8 cellular contexts compared by ENCODE assay signal in the genomic region with DNA sequence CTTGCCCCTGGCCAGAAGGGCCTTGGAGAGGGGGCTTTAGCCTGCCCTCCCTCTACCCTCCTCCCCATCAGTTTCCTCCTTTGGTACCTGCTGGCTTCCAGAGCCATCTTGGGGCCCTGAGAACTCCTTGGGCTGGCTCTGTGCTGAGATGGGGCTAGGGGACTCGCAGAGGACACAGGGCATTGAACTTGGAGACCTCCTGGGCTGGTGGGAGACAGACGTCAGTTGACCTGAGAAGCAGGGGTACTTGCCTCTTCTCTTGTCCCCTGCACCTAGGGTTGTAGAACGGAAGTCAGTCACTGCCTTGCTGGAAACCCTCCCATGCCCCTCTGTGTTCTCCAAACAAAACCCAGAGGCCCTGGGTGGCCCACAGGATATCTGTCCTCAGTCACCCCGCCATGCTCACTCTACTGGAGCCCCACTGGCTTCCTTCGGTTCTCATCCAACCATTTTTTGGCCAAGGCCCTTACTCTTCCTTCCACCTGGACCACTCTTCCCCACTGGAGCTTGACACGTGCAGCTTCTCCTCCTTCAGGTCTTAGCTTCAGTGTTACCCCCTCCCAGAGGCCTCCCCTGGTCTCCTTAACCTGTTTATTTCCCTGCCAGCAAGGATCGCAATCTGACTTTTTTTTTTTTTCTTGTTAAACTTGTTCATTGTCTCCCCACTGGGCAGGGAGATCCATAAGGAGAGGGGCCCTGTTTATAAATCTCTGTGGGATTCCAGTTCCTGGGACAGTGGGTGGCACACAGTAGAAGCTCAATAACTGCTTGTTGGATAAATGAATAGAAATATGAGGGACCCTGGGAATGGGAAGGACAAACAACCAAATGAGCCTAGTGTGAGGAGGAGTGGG. TPM values are rescaled to one million over a fixed set of nuclear protein-coding genes. Genes with fewer than 3 reads are reported as not detected.
DNase-seq lines count a peak whose midpoint lies in the region; ATAC-seq and TF ChIP-seq lines count a peak whose summit lies in the region.

No MANE protein-coding gene starts in this region.

- H3K4me3 Mint-ChIP-seq in GM23338 (peak overlapping the region; percentile 90), natural killer cell (peak overlapping the region; percentile 92)

- POLR2A ChIA-PET in PC-3 (lab: Charles Lee; ENCODE audit: unreplicated experiment): no interaction called here

- H3K27ac Mint-ChIP-seq in GM23338 (peak overlapping the region; percentile 60), natural killer cell (peak overlapping the region; percentile 90)

- DNase-seq in GM12865 (ENCODE audit: low read depth) (peak; percentile 58), GM23338 (ENCODE audit: low spot score) (no peak), PC-3 (no peak), natural killer cell (no peak), SIG-M5 treated with dmso at 0.1 percent for 504 hours (lab: John Stamatoyannopoulos, UW; ENCODE audit: unreplicated experiment) (no peak), SW 1271 (lab: John Stamatoyannopoulos, UW) (no peak)

- H3K27me3 ChIP-seq in GM23338 (ENCODE audit: insufficient read depth) (no peaks in the 10 kb centered on the region), PC-3 (ENCODE audit: low read length) (no peaks in the 10 kb centered on the region)

- H3K9me3 ChIP-seq in PC-3 (ENCODE audit: low read length): no peaks in the 10 kb centered on the region

- H3K4me3 ChIP-seq in GM12865 (ENCODE audit: low read depth, low read length) (peak overlapping the region; percentile 93), GM23338 (peak overlapping the region; percentile 97), PC-3 (ENCODE audit: low read length) (peak overlapping the region; percentile 99)

- H3K4me2 ChIP-seq in GM23338 (peak overlapping the region; percentile 99), PC-3 (ENCODE audit: low read length) (peak overlapping the region; percentile 90)

- peaks cover 25% of the 10 kb centered on the region for H3K36me3 ChIP-seq in GM23338 (ENCODE audit: insufficient read depth)
- peaks cover 19% of the 10 kb centered on the region for H3K36me3 ChIP-seq in PC-3 (ENCODE audit: low read depth, low read length)

- CTCF ChIA-PET in PC-3 (lab: Charles Lee): interaction anchor here (0.5 kb wide), 1 partner anchor 47 kb away, joined by 3 read pairs; no protein-coding TSS in a partner anchor

- no peak overlapping the region for H3K27ac ChIP-seq in GM23338 (ENCODE audit: low read depth)
- peak overlapping the region; percentile 84 for H3K27ac ChIP-seq in PC-3 (ENCODE audit: low read length)
- peak overlapping the region; percentile 81 for H3K27ac ChIP-seq in cingulate gyrus (ENCODE audit: low read depth, low read length)

- H3F3A ChIP-seq in GM23338 (replicated peaks; ENCODE audit: low read depth): peaks cover 5% of the 10 kb centered on the region; the same call in 1 of the 2 replicates
- no peaks in the 10 kb centered on the region for H3F3A ChIP-seq in PC-3 (ENCODE audit: low read length, unreplicated experiment)

- H4K20me1 ChIP-seq in GM23338 (replicated peaks; ENCODE audit: insufficient read depth) (peaks cover 10% of the 10 kb centered on the region), PC-3 (ENCODE audit: low read length) (no peaks in the 10 kb centered on the region)

- no peaks in the 10 kb centered on the region for H3K9me2 ChIP-seq in GM23338 (ENCODE audit: insufficient read depth)
- no peaks in the 10 kb centered on the region for H3K9me2 ChIP-seq in PC-3 (replicated peaks; ENCODE audit: low read length)

- peak overlapping the region; percentile 98 for H3K9ac ChIP-seq in PC-3 (ENCODE audit: low read length)

- H3K4me1 ChIP-seq in GM23338 (ENCODE audit: insufficient read depth) (peaks cover 14% of the 10 kb centered on the region), PC-3 (ENCODE audit: insufficient read depth, low read length) (peaks cover 28% of the 10 kb centered on the region)

- H3K27me3 Mint-ChIP-seq in GM23338 (ENCODE audit: insufficient read depth, low read depth, poor library complexity): peaks cover 6% of the 10 kb centered on the region
- no peaks in the 10 kb centered on the region for H3K27me3 Mint-ChIP-seq in natural killer cell (ENCODE audit: low read depth in 2 of 2)

- H3K36me3 Mint-ChIP-seq in GM23338 (ENCODE audit: low read depth) (peaks cover 46% of the 10 kb centered on the region), natural killer cell (no peaks in the 10 kb centered on the region)

- no TSS peak for BruUV-seq in PC-3 (replicated peaks; lab: Mats Ljungman, UMichigan)

- H3K9me3 Mint-ChIP-seq in GM23338 (peaks cover 9% of the 10 kb centered on the region), natural killer cell (no peaks in the 10 kb centered on the region)

- intact Hi-C loops in PC-3 (cut with micrococcal nuclease): no loop called here
- intact Hi-C loops in natural killer cell (cut with micrococcal nuclease): loop anchor here (10.0 kb wide), 1 partner anchor 54 kb away; no protein-coding TSS in a partner anchor

- ATAC-seq in GM23338 (peak; percentile 10), PC-3 (peak; percentile 6), natural killer cell (peak in 1 of 3 donors; percentile 0), HG03571 (IDR thresholded peaks at IDR 0.05; ENCODE audit: unreplicated experiment) (no peak)

- peak overlapping the region; percentile 78; the same call in 1 of the 2 replicates for H2AFZ ChIP-seq in GM23338
- peak overlapping the region; percentile 56 for H2AFZ ChIP-seq in PC-3 (ENCODE audit: low read length)

- peaks cover 56% of the 10 kb centered on the region for H3K79me2 ChIP-seq in GM23338 (replicated peaks; ENCODE audit: insufficient read depth)
- H3K79me2 ChIP-seq in PC-3 (ENCODE audit: low read length): peaks cover 59% of the 10 kb centered on the region

- H3K4me1 Mint-ChIP-seq in GM23338: peaks cover 22% of the 10 kb centered on the region
- H3K4me1 Mint-ChIP-seq in natural killer cell: peaks cover 36 to 42% of the 10 kb centered on the region in 2 donors

- TF ChIP-seq CTCF in GM12865 (IDR thresholded peaks at IDR 0.05; ENCODE audit: insufficient read depth, low read depth, low read length, missing control alignments) (no peak), GM23338 (conservative IDR thresholded peaks at IDR 0.05; ENCODE audit: low read depth in 2 of 2) (no peak), PC-3 (conservative IDR thresholded peaks at IDR 0.05; ENCODE audit: low read depth, low read length) (no peak), natural killer cell (IDR thresholded peaks at IDR 0.05) (no peak)

TF ChIP-seq in GM23338, 12 proteins besides CTCF, POLR2A, EP300 and RAD21 (continues in another document):
- TF ChIP-seq EZH2phosphoT487 (IDR thresholded peaks at IDR 0.05; ENCODE audit: unreplicated experiment) (no peak), POLR2AphosphoS5 (IDR thresholded peaks at IDR 0.05; ENCODE audit: low read depth) (no peak), STAT1 (IDR thresholded peaks at IDR 0.05; ENCODE audit: unreplicated experiment) (no peak)

RNA-seq across cellular contexts. Expression of gene RBCK1, which starts 1.0 kb away (rescaled TPM):
- 56.8 and 65.3 TPM in 2 replicates for total RNA-seq in GM23338 (2014; rRNA removed; shearing (Covaris generic))
- 46.5 and 52.6 TPM in 2 replicates for polyA plus RNA-seq in GM23338 (2016; fragmentation: Nextera tagmentation; extraction: Ambion mirVana)
- total RNA-seq in PC-3 (2014; rRNA removed) (115 and 137 TPM in 2 replicates), natural killer cell (100 to 1,000 TPM; 102 to 131 (median 104) TPM)

RNA-seq across cellular contexts. Expression of gene TRIB3, which starts 28.5 kb away (rescaled TPM):
- total RNA-seq in GM23338 (2014; rRNA removed; shearing (Covaris generic)): 13.7 and 21.0 TPM in 2 replicates
- 5.8 and 6.9 TPM in 2 replicates for polyA plus RNA-seq in GM23338 (2016; fragmentation: Nextera tagmentation; extraction: Ambion mirVana)
- 160 and 193 TPM in 2 replicates for total RNA-seq in PC-3 (2014; rRNA removed)
- total RNA-seq in natural killer cell: 1 to 10 TPM; 4.0 to 8.9 (median 7.7) TPM

RNA-seq across cellular contexts. Expression of gene TBC1D20, which starts 53.3 kb away (rescaled TPM):
- 15.0 and 15.2 TPM in 2 replicates for total RNA-seq in GM23338 (2014; rRNA removed; shearing (Covaris generic))
- 4.8 and 5.0 TPM in 2 replicates for polyA plus RNA-seq in GM23338 (2016; fragmentation: Nextera tagmentation; extraction: Ambion mirVana)
- total RNA-seq in PC-3 (2014; rRNA removed) (24.2 and 26.3 TPM in 2 replicates), natural killer cell (10 to 100 TPM; 32.5 to 47.6 (median 44.2) TPM)
